8 cellular contexts compared by ENCODE assay signal in the genomic region with DNA sequence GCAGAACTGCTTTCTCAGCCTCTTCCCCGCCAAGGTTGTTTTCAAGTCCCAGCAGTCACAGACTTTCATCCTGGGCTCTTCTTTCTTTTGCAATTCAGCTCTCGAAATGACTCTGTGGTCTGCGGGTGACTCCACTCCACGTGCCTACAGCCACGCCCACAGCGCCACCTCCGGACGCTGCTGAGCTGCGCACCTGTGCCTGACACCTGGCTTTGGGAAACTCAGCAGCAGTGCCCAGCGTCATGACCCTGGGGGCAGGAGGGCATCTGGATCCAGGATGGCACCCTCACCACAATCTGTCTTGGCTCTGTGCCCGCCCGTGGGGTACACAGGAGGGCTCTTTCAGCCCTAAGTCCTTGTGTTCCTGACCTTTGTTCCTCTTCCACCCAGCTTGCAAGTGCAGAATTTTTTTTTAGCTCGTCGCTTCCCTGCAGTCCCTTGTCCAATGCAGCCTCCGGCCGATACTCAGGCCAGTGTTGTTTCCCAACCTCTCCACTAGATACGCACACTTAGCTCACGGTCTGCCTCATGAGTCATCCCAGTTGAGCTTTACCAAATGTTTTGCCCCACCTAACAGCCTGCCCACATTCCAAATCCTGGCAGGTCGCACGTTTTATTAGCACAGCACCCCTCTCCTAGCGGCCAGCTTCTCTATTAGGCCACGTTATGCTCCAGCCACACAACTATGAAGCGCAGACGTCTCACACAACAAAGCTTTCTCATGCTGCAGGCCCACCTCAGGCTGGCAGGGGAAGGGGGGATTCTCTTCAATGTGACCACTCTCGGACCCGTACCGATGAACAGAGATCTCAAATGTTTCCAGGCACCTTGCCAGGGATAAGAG. TPM values are rescaled to one million over a fixed set of nuclear protein-coding genes. Genes with fewer than 3 reads are reported as not detected.
DNase-seq lines count a peak whose midpoint lies in the region; ATAC-seq and TF ChIP-seq lines count a peak whose summit lies in the region.

No MANE protein-coding gene starts in this region.

- ATAC-seq in GM21576 (IDR thresholded peaks at IDR 0.05; ENCODE audit: unreplicated experiment) (peak; percentile 31), Right ventricle myocardium inferior (peak; percentile 76)
- ATAC-seq in activated T-helper 17 cell treated with anti-CD3 and anti-CD28 coated beads, Interleukin-2, amount 50 U/mL, for 72 hours (replicated peaks) = peak; percentile 93

- no peak overlapping the region for H3K4me3 ChIP-seq in OCI-LY1 (ENCODE audit: low read depth, low read length, poor library complexity, severe bottlenecking)

- no peaks in the 10 kb centered on the region for H3F3A ChIP-seq in OCI-LY1 (ENCODE audit: insufficient read depth, low read length)

- peak; percentile 70 for TF ChIP-seq CTCF in OCI-LY1 (IDR thresholded peaks at IDR 0.05; ENCODE audit: low read length)

- H4K20me1 ChIP-seq in OCI-LY1 (ENCODE audit: insufficient read depth, low read length) = no peaks in the 10 kb centered on the region

- no peaks in the 10 kb centered on the region for H3K9me3 ChIP-seq in OCI-LY1 (ENCODE audit: low read length)

- peak overlapping the region; percentile 35; the same call in 1 of the 2 replicates for H3K9ac ChIP-seq in OCI-LY1 (ENCODE audit: low read length)

- peaks cover 45% of the 10 kb centered on the region for H3K4me1 ChIP-seq in OCI-LY1 (ENCODE audit: insufficient read depth, low read length, severe bottlenecking)

- no peaks in the 10 kb centered on the region for H3K27me3 Mint-ChIP-seq in activated T-helper 17 cell treated with anti-CD3 and anti-CD28 coated beads, Interleukin-2, amount 50 U/mL, for 72 hours

- H3K4me1 Mint-ChIP-seq in activated T-helper 17 cell treated with anti-CD3 and anti-CD28 coated beads, Interleukin-2, amount 50 U/mL, for 72 hours = peaks cover 25% of the 10 kb centered on the region

- H3K9me2 ChIP-seq in OCI-LY1 (ENCODE audit: low read depth, low read length) = no peaks in the 10 kb centered on the region

- intact Hi-C loops in Right ventricle myocardium inferior (cut with DNase I) = no loop called here

- DNase-seq in AG08396 (ENCODE audit: low spot score) (peak; percentile 76), Right ventricle myocardium inferior (ENCODE audit: missing footprints) (peak; percentile 77), NCI-H82 treated with DMSO at 0.1 percent for 48 hours (lab: John Stamatoyannopoulos, UW; ENCODE audit: unreplicated experiment) (no peak), superior temporal gyrus (ENCODE audit: extremely low spot score) (no peak)
- peak; percentile 64 for DNase-seq in stimulated activated CD4-positive, alpha-beta T cell treated with anti-CD3 and anti-CD28 coated beads, Interleukin-15, amount 100 ng/mL, for 1 hour (ENCODE audit: low read depth in 1 of 2, low spot score in 1 of 2)

- H3K79me2 ChIP-seq in OCI-LY1 (ENCODE audit: insufficient read depth, low read length) = no peaks in the 10 kb centered on the region

- no peaks in the 10 kb centered on the region for H3K27me3 ChIP-seq in OCI-LY1 (ENCODE audit: insufficient read depth, low read length)

- H3K27ac ChIP-seq in OCI-LY1 (ENCODE audit: low read depth, low read length, poor library complexity, severe bottlenecking) = peak overlapping the region; percentile 81

- H3K9me3 Mint-ChIP-seq in activated T-helper 17 cell treated with anti-CD3 and anti-CD28 coated beads, Interleukin-2, amount 50 U/mL, for 72 hours = no peaks in the 10 kb centered on the region

- H3K27ac Mint-ChIP-seq in activated T-helper 17 cell treated with anti-CD3 and anti-CD28 coated beads, Interleukin-2, amount 50 U/mL, for 72 hours = peak overlapping the region; percentile 84

- peaks cover 33% of the 10 kb centered on the region for H3K36me3 ChIP-seq in OCI-LY1 (ENCODE audit: insufficient read depth, low read length)

- no peak overlapping the region for H2AFZ ChIP-seq in OCI-LY1 (ENCODE audit: low read length)

- peaks cover 15% of the 10 kb centered on the region for H3K36me3 Mint-ChIP-seq in activated T-helper 17 cell treated with anti-CD3 and anti-CD28 coated beads, Interleukin-2, amount 50 U/mL, for 72 hours (ENCODE audit: low read depth)

- H3K4me3 Mint-ChIP-seq in activated T-helper 17 cell treated with anti-CD3 and anti-CD28 coated beads, Interleukin-2, amount 50 U/mL, for 72 hours = peak overlapping the region; percentile 67

- H3K4me2 ChIP-seq in OCI-LY1 (ENCODE audit: low read length) = peak overlapping the region; percentile 21; the same call in 1 of the 2 replicates

RNA-seq across cellular contexts. Expression of gene CAPN10, which starts 6.5 kb away (rescaled TPM):
- total RNA-seq in activated T-helper 17 cell treated with anti-CD3 and anti-CD28 coated beads, Interleukin-2, amount 50 U/mL, for 72 hours = 10 to 100 TPM; 28.6 to 42.3 TPM
- total RNA-seq in Right ventricle myocardium inferior = 51.8 TPM

RNA-seq across cellular contexts. Expression of gene RNPEPL1, which starts 11.7 kb away (rescaled TPM):
- 10 to 100 TPM; 27.2 to 52.7 TPM for total RNA-seq in activated T-helper 17 cell treated with anti-CD3 and anti-CD28 coated beads, Interleukin-2, amount 50 U/mL, for 72 hours
- 98.4 TPM for total RNA-seq in Right ventricle myocardium inferior

RNA-seq across cellular contexts. Expression of gene DUSP28, which starts 19.8 kb away (rescaled TPM):
- 1 to 10 TPM; 3.6 to 8.3 TPM for total RNA-seq in activated T-helper 17 cell treated with anti-CD3 and anti-CD28 coated beads, Interleukin-2, amount 50 U/mL, for 72 hours
- 14.4 TPM for total RNA-seq in Right ventricle myocardium inferior

RNA-seq across cellular contexts. Expression of gene ANKMY1, which starts 22.2 kb away (rescaled TPM):
- 10 to 100 TPM; 14.5 to 28.8 TPM for total RNA-seq in activated T-helper 17 cell treated with anti-CD3 and anti-CD28 coated beads, Interleukin-2, amount 50 U/mL, for 72 hours
- 5.9 TPM for total RNA-seq in Right ventricle myocardium inferior

RNA-seq across cellular contexts. Expression of gene GPR35, which starts 45.3 kb away (rescaled TPM):
- 1 to 10 TPM; 2.0 to 4.4 TPM for total RNA-seq in activated T-helper 17 cell treated with anti-CD3 and anti-CD28 coated beads, Interleukin-2, amount 50 U/mL, for 72 hours
- 2.2 TPM for total RNA-seq in Right ventricle myocardium inferior

Comparison
In these comparisons a context has a peak if more than half of its experiments do, and no peak if none do; other contexts are left out.
1. DNase-seq: peak in AG08396 (single experiment), Right ventricle myocardium inferior (single experiment) and stimulated activated CD4-positive, alpha-beta T cell treated with anti-CD3 and anti-CD28 coated beads, Interleukin-15, amount 100 ng/mL, for 1 hour (2 of 2); none in NCI-H82 treated with DMSO at 0.1 percent for 48 hours (single experiment) and superior temporal gyrus (single experiment).
2. ATAC-seq: peak in every context shown above with its lines; median percentile 93 in activated T-helper 17 cell treated with anti-CD3 and anti-CD28 coated beads, Interleukin-2, amount 50 U/mL, for 72 hours; 76 in Right ventricle myocardium inferior; 31 in GM21576.